ENCODE assay signal across 8 cellular contexts in genomic region chr19:56477429-56478338, GRCh38.
A peak's percentile ranks its signal among the peaks of the same experiment; 100 is the strongest.
DNase-seq lines count a peak whose midpoint lies in the region; ATAC-seq and TF ChIP-seq lines count a peak whose summit lies in the region.

No MANE protein-coding gene starts in this region.

- DNase-seq in activated gamma-delta T cell treated with Interleukin-2 at 50 U/mL for 16 hours, result peak; percentile 65
- no peak for DNase-seq in activated gamma-delta T cell (lab: John Stamatoyannopoulos, UW)
- peak in 3 of 4 experiments; percentile 16 to 43 (median 25) for DNase-seq in activated CD4-positive, CD25-positive, alpha-beta regulatory T cell (lab: John Stamatoyannopoulos, UW)
- DNase-seq in choroid plexus epithelial cell (ENCODE audit: low read depth), result peak; percentile 90
- DNase-seq in islet precursor cell, result peak; percentile 94
- peak; percentile 20 to 43 (median 26) for DNase-seq in stimulated activated CD4-positive, alpha-beta T cell treated with anti-CD3 and anti-CD28 coated beads, Interleukin-12 subunit alpha, Interleukin-12 subunit beta, amount 100 ng/mL, for 48 hours (ENCODE audit: low read depth in 2 of 3, low spot score in 1 of 3)
- no peak for DNase-seq in SIG-M5 treated with dmso at 0.1 percent for 504 hours (lab: John Stamatoyannopoulos, UW; ENCODE audit: unreplicated experiment)

- TF ChIP-seq CTCF in choroid plexus epithelial cell (conservative IDR thresholded peaks at IDR 0.05; ENCODE audit: low read depth, low read length), result no peak

- H3K4me3 ChIP-seq in choroid plexus epithelial cell (ENCODE audit: low read depth, low read length), result peak overlapping the region; percentile 82

- no peak for ATAC-seq in GM21526 (IDR thresholded peaks at IDR 0.05; ENCODE audit: low FRiP score, unreplicated experiment)

Comparison
In these comparisons a context has a peak if more than half of its experiments do, and no peak if none do; other contexts are left out.
1. DNase-seq: peak in activated gamma-delta T cell treated with Interleukin-2 at 50 U/mL for 16 hours (single experiment), activated CD4-positive, CD25-positive, alpha-beta regulatory T cell (3 of 4), choroid plexus epithelial cell (single experiment), islet precursor cell (single experiment) and stimulated activated CD4-positive, alpha-beta T cell treated with anti-CD3 and anti-CD28 coated beads, Interleukin-12 subunit alpha, Interleukin-12 subunit beta, amount 100 ng/mL, for 48 hours (3 of 3); none in activated gamma-delta T cell (single experiment) and SIG-M5 treated with dmso at 0.1 percent for 504 hours (single experiment).